1 cellular context compared by ENCODE assay signal in genomic region chr13:102670130-102670529, GRCh38.
TF ChIP-seq lines count a peak whose summit lies in the region.

No MANE protein-coding gene starts in this region.

TF ChIP-seq in K562, 482 proteins besides CTCF, POLR2A, EP300 and RAD21 (continued from another document):
- TF ChIP-seq ZBTB34 (CRISPR knock-in tag; IDR thresholded peaks at IDR 0.05), result no peak
TF ChIP-seq in K562: peak in this region for 40.
